8 cellular contexts compared by ENCODE assay signal in the genomic region with DNA sequence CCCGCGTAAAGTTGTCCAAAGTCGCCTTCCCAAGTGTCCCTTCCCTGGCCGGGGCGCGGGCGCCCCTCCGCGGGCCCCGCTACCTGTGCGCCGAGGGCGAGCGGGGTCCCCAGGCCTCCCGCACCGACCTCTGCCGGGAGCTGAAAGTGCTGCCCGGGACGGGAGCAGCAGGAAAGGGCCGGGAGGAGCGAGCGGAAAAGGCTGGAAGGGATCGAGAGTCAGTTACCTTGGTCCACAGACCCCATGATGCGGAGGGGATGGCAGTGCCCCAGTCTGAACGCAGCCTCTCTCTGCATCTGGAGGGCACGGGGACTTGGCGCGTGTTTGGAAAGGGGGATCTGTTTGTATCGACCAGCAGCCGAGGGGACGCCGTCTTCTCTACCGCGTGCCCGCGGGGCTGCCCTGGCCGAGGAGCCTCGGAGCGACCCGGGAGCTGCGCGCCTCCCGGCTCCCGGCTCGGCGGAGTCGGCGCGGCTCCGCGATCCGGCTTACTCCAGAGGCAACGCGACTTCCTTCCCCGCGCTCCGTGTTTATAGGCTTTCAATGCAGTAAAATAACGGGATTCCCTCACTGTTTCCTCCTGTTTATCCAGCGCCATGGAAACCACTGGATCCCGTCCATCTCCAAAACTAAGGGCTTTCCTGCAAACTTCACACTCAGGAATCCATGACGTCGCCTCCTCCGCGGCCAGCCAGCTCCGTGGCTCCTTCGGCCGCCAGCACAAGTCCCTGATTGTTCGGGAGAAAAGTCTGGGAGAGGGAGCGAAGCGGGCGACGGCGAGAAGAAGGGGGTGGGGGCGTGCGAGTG. TPM values are rescaled to one million over a fixed set of nuclear protein-coding genes. Genes with fewer than 3 reads are reported as not detected.
DNase-seq lines count a peak whose midpoint lies in the region; ATAC-seq, FAIRE-seq and TF ChIP-seq lines count a peak whose summit lies in the region.

No MANE protein-coding gene starts in this region.

- H3K27me3 ChIP-seq in GM23248 (replicated peaks; ENCODE audit: insufficient read depth) (no peaks in the 10 kb centered on the region; the same call in 1 of the 2 replicates), SJCRH30 (peaks cover 45% of the 10 kb centered on the region), bronchial epithelial cell (ENCODE audit: control insufficient read depth, insufficient read depth, low read length) (peaks cover 39% of the 10 kb centered on the region), iPS-20b (ENCODE audit: insufficient read depth, low read length) (peaks cover 68% of the 10 kb centered on the region)

- POLR2A ChIA-PET in AG04449 (lab: Yijun Ruan, JAX): interaction anchor here (1.7 kb wide), 1 partner anchor 11 kb away, joined by 5 read pairs; no protein-coding TSS in a partner anchor

- no peaks in the 10 kb centered on the region for H4K20me1 ChIP-seq in GM23248 (ENCODE audit: insufficient read depth)

- peaks cover 36% of the 10 kb centered on the region for H3K4me1 ChIP-seq in GM23248 (ENCODE audit: insufficient read depth)
- H3K4me1 ChIP-seq in SJCRH30: no peaks in the 10 kb centered on the region
- peaks cover 12% of the 10 kb centered on the region; the same call in 1 of the 2 replicates for H3K4me1 ChIP-seq in iPS-20b (ENCODE audit: insufficient read depth, low read length)

- peak overlapping the region; percentile 99 for H3K4me2 ChIP-seq in GM23248 (ENCODE audit: unreplicated experiment)

- peak overlapping the region; percentile 93 for H3K9ac ChIP-seq in GM23248
- H3K9ac ChIP-seq in iPS-20b (ENCODE audit: low read depth, low read length): peak overlapping the region; percentile 48; the same call in 1 of the 2 replicates

- in situ Hi-C loops in GM23248 (cut with MboI): no loop called here

- H3K27ac ChIP-seq in GM23248: peak overlapping the region; percentile 62
- no peak overlapping the region for H3K27ac ChIP-seq in SJCRH30
- H3K27ac ChIP-seq in iPS-20b (ENCODE audit: low read length): no peak overlapping the region

- DNase-seq in AG04449 (ENCODE audit: low read depth, low spot score) (peak; percentile 67), GM23248 (peak; percentile 94), SJCRH30 (peak; percentile 12 to 17), bronchial epithelial cell (ENCODE audit: low read depth) (peak; percentile 71), retina (peak; percentile 88), NCI-H774 (lab: John Stamatoyannopoulos, UW) (no peak)

- H3K9me3 ChIP-seq in GM23248 (ENCODE audit: low read depth) (no peaks in the 10 kb centered on the region), SJCRH30 (replicated peaks) (no peaks in the 10 kb centered on the region), iPS-20b (ENCODE audit: insufficient read depth, low read depth, low read length) (no peaks in the 10 kb centered on the region)

- peaks cover 21% of the 10 kb centered on the region for H3F3A ChIP-seq in GM23248 (ENCODE audit: insufficient read depth)

- peak overlapping the region; percentile 40 for H2AFZ ChIP-seq in GM23248

- no peak for ATAC-seq in HG02973 (IDR thresholded peaks at IDR 0.05; ENCODE audit: unreplicated experiment)

- H3K4me3 ChIP-seq in AG04449 (ENCODE audit: low read depth, low read length) (peak overlapping the region; percentile 69), GM23248 (peak overlapping the region; percentile 81), SJCRH30 (0 out of 2 replicates have a peak overlapping the region, but pooled peaks have one; percentile 5), bronchial epithelial cell (ENCODE audit: low read depth, low read length) (no peak overlapping the region), iPS-20b (ENCODE audit: low read length) (peak overlapping the region; percentile 79)

- H3K36me3 ChIP-seq in GM23248 (ENCODE audit: low read depth) (no peaks in the 10 kb centered on the region), SJCRH30 (no peaks in the 10 kb centered on the region), bronchial epithelial cell (ENCODE audit: control insufficient read depth, insufficient read depth, low read length) (no peaks in the 10 kb centered on the region), iPS-20b (ENCODE audit: insufficient read depth, low read depth, low read length) (no peaks in the 10 kb centered on the region)

- FAIRE-seq in bronchial epithelial cell (lab: Jason Lieb, UNC): no peak

- WGBS in GM23248 (ENCODE audit: low coverage in 1 of 2, low lambda C conversion rate in 2 of 2, missing lambda C conversion rate in 2 of 2), 2 experiments: 1 to 2% methylated on average over 67 to 74 of the region's 75 CpGs

- CTCF ChIA-PET in AG04449 (lab: Yijun Ruan, JAX): interaction anchor here (0.7 to 1.7 kb wide), 8 partner anchors 8 to 255 kb away, joined by 3 to 7 read pairs (median 3); no protein-coding TSS in a partner anchor

- peak; percentile 30 for TF ChIP-seq CTCF in AG04449 (IDR thresholded peaks at IDR 0.05; ENCODE audit: insufficient read depth, low read length, missing control alignments)
- no peak for TF ChIP-seq CTCF in bronchial epithelial cell (IDR thresholded peaks at IDR 0.05; ENCODE audit: insufficient read depth, low read length, severe bottlenecking)

- no peaks in the 10 kb centered on the region for H3K9me2 ChIP-seq in GM23248 (ENCODE audit: insufficient read depth)

- H3K79me2 ChIP-seq in GM23248 (ENCODE audit: insufficient read depth): no peaks in the 10 kb centered on the region

RNA-seq across cellular contexts. Expression of gene NFATC2, which starts 20.0 kb away (rescaled TPM):
- total RNA-seq in GM23248 (2014; rRNA removed; shearing (Covaris generic)): 0.11 and 0.51 TPM in 2 replicates
- polyA plus RNA-seq in GM23248 (2016; fragmentation: Nextera tagmentation; extraction: Ambion mirVana): 0.09 and 0.14 TPM in 2 replicates
- total RNA-seq in SJCRH30 (2014; rRNA removed; shearing (Covaris generic)): not detected in 2 replicates
- under 0.01 TPM in 1 of 2 replicates, not detected in the other for total RNA-seq in bronchial epithelial cell
